9 cellular contexts compared by ENCODE assay signal in genomic region chr21:42684109-42684916, GRCh38. TPM values are rescaled to one million over a fixed set of nuclear protein-coding genes. Genes with fewer than 3 reads are reported as not detected.
A peak's percentile ranks its signal among the peaks of the same experiment; 100 is the strongest.
DNase-seq lines count a peak whose midpoint lies in the region; ATAC-seq lines count a peak whose summit lies in the region.
"Had no signal": no experiment of that assay in that cellular context is flagged by ENCODE, and none has a peak within 500 bp of the region (broad histone marks: within the 10 kb centered on the region; RNA-seq: fewer than 3 reads in every experiment).

No MANE protein-coding gene starts in this region.

- POLR2A ChIA-PET in activated CD4-positive, alpha-beta T cell treated with anti-CD3 and anti-CD28 coated beads, Interleukin-2, amount 10 ng/mL, durations not matched to agents 7 days and 5 days (lab: Charles Lee) = interaction anchor here (0.6 kb wide), 1 partner anchor 27 kb away, joined by 3 read pairs; no protein-coding TSS in a partner anchor

- intact Hi-C loops in left cardiac atrium (cut with DNase I) = no loop called here

- DNase-seq in Kasumi-1 (lab: John Stamatoyannopoulos, UW) (peak; percentile 62 to 73), cerebellum (ENCODE audit: low spot score) (peak; percentile 58), left cardiac atrium (no peak), OCI-M1 (lab: John Stamatoyannopoulos, UW) (no peak)
- DNase-seq in activated CD4-positive, alpha-beta T cell treated with anti-CD3 and anti-CD28 coated beads, Interleukin-2, amount 10 ng/mL, durations not matched to agents 7 days and 5 days = peak; percentile 72
- peak; percentile 12 for DNase-seq in stimulated activated CD8-positive, alpha-beta memory T cell treated with anti-CD3 and anti-CD28 coated beads, Interleukin-15, amount 100 ng/mL, for 24 hours (ENCODE audit: low read depth)
- DNase-seq: NCI-H1694 had no signal

- no peak for ATAC-seq in left cardiac atrium
- ATAC-seq in GM19351 (IDR thresholded peaks at IDR 0.05; ENCODE audit: unreplicated experiment) = no peak
- ATAC-seq in HG03045 (IDR thresholded peaks at IDR 0.05; ENCODE audit: unreplicated experiment) = no peak

- peaks cover 61% of the 10 kb centered on the region for H3K4me1 Mint-ChIP-seq in activated CD4-positive, alpha-beta T cell treated with anti-CD3 and anti-CD28 coated beads, Interleukin-2, amount 10 ng/mL, durations not matched to agents 7 days and 5 days

- no peaks in the 10 kb centered on the region for H3K9me3 Mint-ChIP-seq in activated CD4-positive, alpha-beta T cell treated with anti-CD3 and anti-CD28 coated beads, Interleukin-2, amount 10 ng/mL, durations not matched to agents 7 days and 5 days

- peak overlapping the region; percentile 99 for H3K27ac Mint-ChIP-seq in activated CD4-positive, alpha-beta T cell treated with anti-CD3 and anti-CD28 coated beads, Interleukin-2, amount 10 ng/mL, durations not matched to agents 7 days and 5 days

- peak overlapping the region; percentile 77 for H3K4me3 Mint-ChIP-seq in activated CD4-positive, alpha-beta T cell treated with anti-CD3 and anti-CD28 coated beads, Interleukin-2, amount 10 ng/mL, durations not matched to agents 7 days and 5 days

- H3K36me3 Mint-ChIP-seq in activated CD4-positive, alpha-beta T cell treated with anti-CD3 and anti-CD28 coated beads, Interleukin-2, amount 10 ng/mL, durations not matched to agents 7 days and 5 days (ENCODE audit: low read depth) = no peaks in the 10 kb centered on the region

- CTCF ChIA-PET in activated CD4-positive, alpha-beta T cell treated with anti-CD3 and anti-CD28 coated beads, Interleukin-2, amount 10 ng/mL, durations not matched to agents 7 days and 5 days (lab: Charles Lee) = interaction anchor here (0.6 to 0.9 kb wide), 5 partner anchors 12 to 1044 kb away, joined by 3 to 4 read pairs (median 3); no protein-coding TSS in a partner anchor

- H3K27me3 Mint-ChIP-seq in activated CD4-positive, alpha-beta T cell treated with anti-CD3 and anti-CD28 coated beads, Interleukin-2, amount 10 ng/mL, durations not matched to agents 7 days and 5 days = no peaks in the 10 kb centered on the region

RNA-seq across cellular contexts. Expression of gene PDE9A, which starts 30.9 kb away (rescaled TPM):
- 1 to 10 TPM; 4.7 to 6.1 TPM for total RNA-seq in activated CD4-positive, alpha-beta T cell treated with anti-CD3 and anti-CD28 coated beads, Interleukin-2, amount 10 ng/mL, durations not matched to agents 7 days and 5 days
- total RNA-seq in cerebellum = 23.5 TPM
- 1 to 10 TPM; 3.0 to 6.0 TPM for total RNA-seq in left cardiac atrium

Comparison
In these comparisons a context has a peak if more than half of its experiments do, and no peak if none do; other contexts are left out.
1. DNase-seq: peak in Kasumi-1 (2 of 2), activated CD4-positive, alpha-beta T cell treated with anti-CD3 and anti-CD28 coated beads, Interleukin-2, amount 10 ng/mL, durations not matched to agents 7 days and 5 days (single experiment), cerebellum (single experiment) and stimulated activated CD8-positive, alpha-beta memory T cell treated with anti-CD3 and anti-CD28 coated beads, Interleukin-15, amount 100 ng/mL, for 24 hours (single experiment); none in left cardiac atrium (single experiment) and OCI-M1 (single experiment).